Comparison of ENCODE assay signal across 17 cellular contexts in the genomic region with DNA sequence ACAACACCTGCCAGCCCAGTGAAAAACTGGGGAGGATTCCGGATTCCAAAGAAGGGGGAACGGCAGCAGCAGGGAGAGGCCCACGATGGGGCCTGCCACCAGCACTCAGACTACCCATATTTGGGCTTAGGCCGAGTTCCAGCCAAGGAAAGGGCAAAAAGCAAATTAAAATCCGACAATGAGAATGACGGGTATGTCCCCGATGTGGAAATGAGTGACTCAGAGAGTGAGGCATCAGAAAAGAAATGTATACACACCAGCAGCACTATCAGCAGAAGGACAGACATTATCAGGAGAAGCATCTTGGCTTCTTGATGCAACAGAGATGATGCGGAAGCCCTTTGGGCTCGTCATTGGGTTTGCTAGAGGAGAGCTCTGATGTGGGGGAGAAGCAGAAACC.
DNase-seq lines count a peak whose midpoint lies in the region; ATAC-seq, FAIRE-seq and TF ChIP-seq lines count a peak whose summit lies in the region.
"Had no signal": no experiment of that assay in that cellular context is flagged by ENCODE, and none has a peak within 500 bp of the region (broad histone marks: within the 10 kb centered on the region; RNA-seq: fewer than 3 reads in every experiment).

No MANE protein-coding gene starts in this region.

- H4K20me1 ChIP-seq in H9 (ENCODE audit: control insufficient read depth, insufficient read depth, insufficient read length), result peaks cover 2% of the 10 kb centered on the region

- H3K23ac ChIP-seq in H9 (ENCODE audit: insufficient read length, low read depth, low read length) (no peak overlapping the region), mesendoderm (ENCODE audit: low read length) (no peak overlapping the region)

- 36% methylated on average over 9 of the region's 9 CpGs for WGBS in A549 (ENCODE audit: missing lambda C conversion rate)
- WGBS in H9 (ENCODE audit: extremely low coverage, insufficient read length, low lambda C conversion rate), result no CpG with 5 or more reads among the region's 9 CpGs
- no CpG with 5 or more reads among the region's 9 CpGs for WGBS in mesendoderm (ENCODE audit: extremely low coverage, insufficient coverage, low lambda C conversion rate)

- H3K9me3 ChIP-seq in A549 (no peaks in the 10 kb centered on the region), H9 (ENCODE audit: control insufficient read depth, low read depth, low read length) (no peaks in the 10 kb centered on the region), WERI-Rb-1 (ENCODE audit: severe bottlenecking) (no peaks in the 10 kb centered on the region)
- H3K9me3 ChIP-seq: SJCRH30, tibial nerve had no signal

- no peak overlapping the region for H2BK20ac ChIP-seq in H9 (ENCODE audit: low read depth, low read length, poor library complexity, severe bottlenecking)

- H3K56ac ChIP-seq in H9 (ENCODE audit: insufficient read length, low read depth, low read length) (no peak overlapping the region), mesendoderm (ENCODE audit: low read length) (no peak overlapping the region)

- H3K27ac Mint-ChIP-seq in H9, result peak overlapping the region; percentile 36 to 74 (median 49); a peak in 4 of 7 replicates
- H3K27ac Mint-ChIP-seq: B cell had no signal

- H2AFZ ChIP-seq in H9 (ENCODE audit: low read length), result no peak overlapping the region

- no peak overlapping the region for H3T11ph ChIP-seq in H9 (ENCODE audit: low read length)

- CTCF ChIA-PET in A549 (lab: Yijun Ruan, JAX), result no interaction called here

- no peaks in the 10 kb centered on the region for H3K9me3 Mint-ChIP-seq in H9
- H3K9me3 Mint-ChIP-seq: activated naive CD4-positive, alpha-beta T cell treated with anti-CD3 and anti-CD28 coated beads, Interleukin-2, amount 50 U/mL, for 24 hours; memory B cell had no signal

- TF ChIP-seq EP300 in A549 (IDR thresholded peaks at IDR 0.05), result no peak

- H3K36me3 ChIP-seq in WERI-Rb-1 (peaks cover 49% of the 10 kb centered on the region), mesendoderm (ENCODE audit: control insufficient read depth, insufficient read depth, low read length) (peaks cover 3% of the 10 kb centered on the region)

- no peak for TF ChIP-seq RAD21 in A549 (conservative IDR thresholded peaks at IDR 0.05 in 1 of 2, IDR thresholded peaks at IDR 0.05 in 1 of 2)

- TF ChIP-seq CTCF in A549 (IDR thresholded peaks at IDR 0.05) (no peak), H9 (conservative IDR thresholded peaks at IDR 0.05) (no peak), foreskin fibroblast (IDR thresholded peaks at IDR 0.05; ENCODE audit: low read depth, low read length) (no peak), WERI-Rb-1 (IDR thresholded peaks at IDR 0.05; ENCODE audit: low read depth, low read length) (no peak)

- no peaks in the 10 kb centered on the region for H3K23me2 ChIP-seq in H9 (ENCODE audit: insufficient read length, low read depth, low read length, poor library complexity, severe bottlenecking)

- H4K5ac ChIP-seq in H9 (ENCODE audit: insufficient read length, low read depth, low read length), result no peak overlapping the region
- H4K5ac ChIP-seq in mesendoderm (ENCODE audit: low read length), result no peak overlapping the region

- no peak overlapping the region for H3K14ac ChIP-seq in H9 (ENCODE audit: insufficient read depth, low read length)

- H3K36me3 Mint-ChIP-seq in H9 (ENCODE audit: insufficient read depth in 1 of 3, low read depth in 3 of 3), result peaks cover 43 to 76% (median 62%) of the 10 kb centered on the region in 3 experiments; a peak in 6 of 7 replicates

- H3K4me3 Mint-ChIP-seq in H9, result no peak overlapping the region; a peak in 1 of 5 replicates
- H3K4me3 Mint-ChIP-seq: activated naive CD4-positive, alpha-beta T cell treated with anti-CD3 and anti-CD28 coated beads, Interleukin-2, amount 50 U/mL, for 24 hours; B cell; memory B cell had no signal

- no peak overlapping the region for H4K91ac ChIP-seq in H9 (ENCODE audit: insufficient read length, low read depth, low read length)

- no peaks in the 10 kb centered on the region for H3K27me3 ChIP-seq in H9 (ENCODE audit: insufficient read depth, low read length)
- H3K27me3 ChIP-seq in WERI-Rb-1 (ENCODE audit: insufficient read depth, low read depth, severe bottlenecking), result no peaks in the 10 kb centered on the region
- H3K27me3 ChIP-seq in mesendoderm (ENCODE audit: insufficient read depth, low read length, poor library complexity), result no peaks in the 10 kb centered on the region
- H3K27me3 ChIP-seq: SJCRH30, tibial nerve had no signal

- H2BK5ac ChIP-seq in H9 (ENCODE audit: insufficient read length, low read length) (no peak overlapping the region), mesendoderm (ENCODE audit: low read length) (no peak overlapping the region)

- POLR2A ChIA-PET in A549 (lab: Yijun Ruan, JAX), result no interaction called here

- H2BK120ac ChIP-seq in H9 (ENCODE audit: low read depth, low read length, poor library complexity, severe bottlenecking) (no peak overlapping the region), mesendoderm (ENCODE audit: low read depth, low read length) (no peak overlapping the region)

- peaks cover 4% of the 10 kb centered on the region; the same call in 1 of the 2 replicates for H3K27me3 Mint-ChIP-seq in H9 (ENCODE audit: low read depth)
- H3K27me3 Mint-ChIP-seq: activated naive CD4-positive, alpha-beta T cell treated with anti-CD3 and anti-CD28 coated beads, Interleukin-2, amount 50 U/mL, for 24 hours; B cell; memory B cell had no signal

- no peak overlapping the region for H3K4ac ChIP-seq in H9 (ENCODE audit: low read depth, low read length)
- no peak overlapping the region for H3K4ac ChIP-seq in mesendoderm (ENCODE audit: low read depth, low read length)

- H2BK12ac ChIP-seq in H9 (ENCODE audit: insufficient read length, low read depth, low read length), result no peak overlapping the region

- H3K18ac ChIP-seq in H9 (ENCODE audit: insufficient read length, low read depth, low read length), result no peak overlapping the region
- no peak overlapping the region for H3K18ac ChIP-seq in mesendoderm (ENCODE audit: low read length)

- H3K4me1 Mint-ChIP-seq in H9, result peaks cover 16 to 47% of the 10 kb centered on the region in 2 experiments
- H3K4me1 Mint-ChIP-seq: B cell, memory B cell had no signal

- no peak for FAIRE-seq in A549 (lab: Jason Lieb, UNC)

- H4K8ac ChIP-seq in H9 (replicated peaks; ENCODE audit: insufficient read length, low read depth, low read length) (no peak overlapping the region), mesendoderm (ENCODE audit: low read depth, low read length) (no peak overlapping the region)

- H2BK15ac ChIP-seq in H9 (ENCODE audit: low read depth, low read length) (no peak overlapping the region), mesendoderm (replicated peaks; ENCODE audit: low read depth) (no peak overlapping the region)

- peak overlapping the region; percentile 43; the same call in 2 of the 3 replicates for H3K4me2 ChIP-seq in A549
- H3K4me2 ChIP-seq in H9 (ENCODE audit: insufficient read depth, insufficient read length, low read length), result no peak overlapping the region
- no peak overlapping the region for H3K4me2 ChIP-seq in mesendoderm (ENCODE audit: low read length)

- TF ChIP-seq POLR2A in A549 (IDR thresholded peaks at IDR 0.05; ENCODE audit: low read length), result no peak

- H3K4me1 ChIP-seq in A549 (peaks cover 54% of the 10 kb centered on the region), H9 (ENCODE audit: insufficient read depth, low read length) (no peaks in the 10 kb centered on the region), mesendoderm (ENCODE audit: control insufficient read depth, low read depth, low read length) (no peaks in the 10 kb centered on the region)
- H3K4me1 ChIP-seq: SJCRH30, tibial nerve had no signal

- peak; percentile 78 to 83 for ATAC-seq in A549

- peaks cover 4% of the 10 kb centered on the region; the same call in 1 of the 2 replicates for H3K79me2 ChIP-seq in H9 (ENCODE audit: insufficient read depth, low read length)
- H3K79me2 ChIP-seq in mesendoderm (ENCODE audit: control insufficient read depth, insufficient read depth, low read length), result no peaks in the 10 kb centered on the region

- H2AK5ac ChIP-seq in H9 (ENCODE audit: insufficient read length, low read length) (no peak overlapping the region), mesendoderm (ENCODE audit: low read length) (no peak overlapping the region)

- H3K9ac ChIP-seq in H9 (ENCODE audit: extremely low read depth, insufficient read length, low read length), result no peak overlapping the region
- H3K9ac ChIP-seq in mesendoderm (ENCODE audit: low read length), result no peak overlapping the region

- H3K79me1 ChIP-seq in H9 (ENCODE audit: insufficient read depth, low read depth, low read length, poor library complexity, severe bottlenecking) (no peaks in the 10 kb centered on the region), mesendoderm (ENCODE audit: low read length) (peaks cover 2% of the 10 kb centered on the region)

- peak; percentile 10 to 61 for DNase-seq in A549 (ENCODE audit: low read depth in 1 of 2, low spot score in 1 of 2)
- no peak for DNase-seq in H9
- peak; percentile 26 for DNase-seq in amniotic stem cell (lab: John Stamatoyannopoulos, UW)
- peak; percentile 65 to 71 for DNase-seq in foreskin fibroblast
- no peak for DNase-seq in cerebellar nuclear complex (lab: John Stamatoyannopoulos, UW)
- DNase-seq in kidney glomerular epithelial cell (lab: John Stamatoyannopoulos, UW), result no peak
- no peak for DNase-seq in WERI-Rb-1
- DNase-seq in mesendoderm, result no peak
- DNase-seq: DMS153, Kasumi-1, SJCRH30 had no signal

- H3K4me3 ChIP-seq in A549 (no peak overlapping the region), foreskin fibroblast (ENCODE audit: low read depth in 1 of 2, low read length in 2 of 2) (no peak overlapping the region), WERI-Rb-1 (ENCODE audit: low read depth, low read length) (no peak overlapping the region), mesendoderm (ENCODE audit: low read length) (no peak overlapping the region)
- H3K4me3 ChIP-seq: coronary artery, SJCRH30, tibial nerve had no signal

- H3K27ac ChIP-seq in A549 (peak overlapping the region; percentile 43 to 71; a peak in 5 of 6 replicates), H9 (ENCODE audit: insufficient read length, low read depth, low read length) (no peak overlapping the region), WERI-Rb-1 (no peak overlapping the region), mesendoderm (ENCODE audit: low read depth, low read length) (no peak overlapping the region)
- H3K27ac ChIP-seq: coronary artery, SJCRH30, tibial nerve, VCaP had no signal

TF ChIP-seq in A549, 52 proteins besides CTCF, POLR2A, EP300 and RAD21 (continues in another document):
- no peak for TF ChIP-seq EHMT2 (IDR thresholded peaks at IDR 0.05; ENCODE audit: low read depth)

Comparison
In these comparisons a context has a peak if more than half of its experiments do, and no peak if none do; other contexts are left out.
1. DNase-seq: peak in A549 (2 of 2), amniotic stem cell (single experiment) and foreskin fibroblast (2 of 2); none in H9 (single experiment), cerebellar nuclear complex (0 of 2), kidney glomerular epithelial cell (single experiment), WERI-Rb-1 (single experiment) and mesendoderm (single experiment).
2. H3K27ac ChIP-seq: peak in A549 (2 of 2); none in H9 (single experiment), WERI-Rb-1 (single experiment) and mesendoderm (single experiment).